Comparison of ENCODE assay signal across 22 cellular contexts in genomic region chr10:115935731-115936130, GRCh38.
"Had no signal": no experiment of that assay in that cellular context is flagged by ENCODE, and none has a peak within 500 bp of the region (broad histone marks: within the 10 kb centered on the region; RNA-seq: fewer than 3 reads in every experiment).

No MANE protein-coding gene starts in this region.

- H3K9me3 ChIP-seq: colonic mucosa, esophagus squamous epithelium, gastrocnemius medialis, left lung, lower lobe of right lung, mucosa of descending colon had no signal

- H3K27ac ChIP-seq: colonic mucosa, epithelial cell of prostate, esophagus squamous epithelium, foreskin keratinocyte, gastrocnemius medialis, heart right ventricle, left lung, lower lobe of right lung had no signal

- DNase-seq: colonic mucosa; cortex of kidney; effector CD8-positive, alpha-beta T cell; effector memory CD8-positive, alpha-beta T cell; endodermal cell; erythroblast; esophagus squamous epithelium; foreskin keratinocyte; gastrocnemius medialis; glutamatergic neuron; head of caudate nucleus; heart right ventricle; hippocampal formation; left cardiac atrium; left lung; left ventricle myocardium superior; lower lobe of right lung; mesenchymal stem cell; mucosa of descending colon; naive B cell had no signal

- H3K27me3 ChIP-seq: colonic mucosa, esophagus squamous epithelium, foreskin keratinocyte, gastrocnemius medialis, heart right ventricle, left lung had no signal

- H3K36me3 ChIP-seq: colonic mucosa, esophagus squamous epithelium, gastrocnemius medialis, heart right ventricle, left lung, lower lobe of right lung had no signal

- ATAC-seq: effector memory CD8-positive, alpha-beta T cell; esophagus mucosa; foreskin keratinocyte; gastrocnemius medialis; heart right ventricle; left lung; left ventricle myocardium superior; lower lobe of right lung; mucosa of descending colon had no signal

- H3K4me1 ChIP-seq: colonic mucosa, esophagus squamous epithelium, foreskin keratinocyte, gastrocnemius medialis, left lung, lower lobe of right lung had no signal

- H3K4me3 ChIP-seq: colonic mucosa, esophagus squamous epithelium, gastrocnemius medialis, heart right ventricle, left lung, lower lobe of right lung, mucosa of descending colon had no signal
